In the genomic region with DNA sequence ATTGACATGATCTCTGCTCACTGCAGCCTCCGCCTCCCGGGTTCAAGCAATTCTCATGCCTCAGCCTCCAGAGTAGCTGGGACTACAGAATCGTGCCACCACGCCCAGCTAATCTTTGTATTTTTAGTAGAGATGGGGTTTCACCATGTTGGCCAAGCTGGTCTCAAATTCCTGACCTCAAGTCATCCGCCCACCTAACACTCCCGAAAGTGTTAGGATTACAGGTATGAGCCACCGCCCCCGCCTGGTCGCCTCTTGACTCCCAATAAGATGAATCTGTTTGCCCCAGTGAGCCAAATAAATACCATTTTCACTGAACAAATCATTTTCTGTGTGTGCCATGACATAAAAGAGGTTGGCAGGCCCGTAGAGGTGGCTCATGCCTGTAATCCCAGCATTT, we compare ENCODE assay signal across 8 cellular contexts. TPM values are rescaled to one million over a fixed set of nuclear protein-coding genes. Genes with fewer than 3 reads are reported as not detected.
DNase-seq lines count a peak whose midpoint lies in the region; ATAC-seq and TF ChIP-seq lines count a peak whose summit lies in the region.
"Not testable (repeated sequence)": the region's sequence is repeated elsewhere in the genome, so short reads cannot be mapped to it uniquely, and the experiment has no call there.
"Had no signal": no experiment of that assay in that cellular context is flagged by ENCODE, and none has a peak within 500 bp of the region (broad histone marks: within the 10 kb centered on the region; RNA-seq: fewer than 3 reads in every experiment).

No MANE protein-coding gene starts in this region.

- not testable (repeated sequence) for H2BK120ac ChIP-seq in IMR-90 (ENCODE audit: low read depth, low read length)

- H3K79me1 ChIP-seq in IMR-90 (ENCODE audit: low read depth in 1 of 2, low read length in 2 of 2): not testable (repeated sequence)

- H3K27ac ChIP-seq in IMR-90 (ENCODE audit: insufficient read depth, low read length): not testable (repeated sequence)
- H3K27ac ChIP-seq in SU-DHL-6 (ENCODE audit: low read depth, low read length): peak overlapping the region; percentile 91; the same call in 1 of the 2 replicates
- peak overlapping the region; percentile 86 for H3K27ac ChIP-seq in left ventricle myocardium inferior (replicated peaks)
- H3K27ac ChIP-seq in suprapubic skin: peak overlapping the region; percentile 26

- H3K14ac ChIP-seq in IMR-90 (replicated peaks; ENCODE audit: low read depth, low read length): not testable (repeated sequence)

- H3K9me2 ChIP-seq in SU-DHL-6 (replicated peaks; ENCODE audit: insufficient read depth, low read length): not testable (repeated sequence)

- not testable (repeated sequence) for H3K9me3 Mint-ChIP-seq in activated CD8-positive, alpha-beta memory T cell treated with anti-CD3 and anti-CD28 coated beads, Interleukin-2, amount 10 ng/mL, durations not matched to agents 7 days and 5 days (ENCODE audit: low read depth); dendritic cell treated with granulocyte-macrophage colony-stimulating factor and Interleukin-4, amounts not matched to agents 40 ng/mL and 50 ng/mL, for 4 days; naive B cell

- H2BK20ac ChIP-seq in IMR-90 (ENCODE audit: low read depth, low read length): not testable (repeated sequence)

- H2AFZ ChIP-seq in IMR-90 (replicated peaks; ENCODE audit: low read length, poor library complexity); SU-DHL-6 (ENCODE audit: low read depth, low read length, severe bottlenecking): not testable (repeated sequence)

- TF ChIP-seq POLR2A in IMR-90 (IDR thresholded peaks at IDR 0.05; ENCODE audit: low read depth, low read length); suprapubic skin (IDR thresholded peaks at IDR 0.05): not testable (repeated sequence)

- H2BK15ac ChIP-seq in IMR-90 (ENCODE audit: low read depth, low read length): not testable (repeated sequence)

- H3K18ac ChIP-seq in IMR-90 (ENCODE audit: low read depth, low read length): not testable (repeated sequence)

- TF ChIP-seq EP300 in suprapubic skin (IDR thresholded peaks at IDR 0.05): not testable (repeated sequence)

- H3K36me3 ChIP-seq in IMR-90 (ENCODE audit: control insufficient read depth, insufficient read depth, low read length); SU-DHL-6 (ENCODE audit: low read length); left ventricle myocardium inferior; suprapubic skin: not testable (repeated sequence)

- dilution Hi-C loops in IMR-90 (cut with HindIII; ENCODE audit: low sequenced_read_pairs, unreplicated experiment): not testable (repeated sequence)

- not testable (repeated sequence) for H4K91ac ChIP-seq in IMR-90 (ENCODE audit: insufficient read depth, low read depth, low read length)

- not testable (repeated sequence) for TF ChIP-seq CTCF in IMR-90 (conservative IDR thresholded peaks at IDR 0.05; ENCODE audit: low read depth, low read length); SU-DHL-6 (IDR thresholded peaks at IDR 0.05; ENCODE audit: insufficient read depth, low read length, poor library complexity, severe bottlenecking); left ventricle myocardium inferior (IDR thresholded peaks at IDR 0.05; ENCODE audit: borderline replicate concordance); suprapubic skin (IDR thresholded peaks at IDR 0.05)

- intact Hi-C loops in IMR-90 (cut with micrococcal nuclease); dendritic cell treated with granulocyte-macrophage colony-stimulating factor and Interleukin-4, amounts not matched to agents 40 ng/mL and 50 ng/mL, for 4 days (cut with micrococcal nuclease): not testable (repeated sequence)
- intact Hi-C loops in left ventricle myocardium inferior (cut with micrococcal nuclease): loop anchor here (5.0 kb wide), 1 partner anchor 77 kb away; the partner anchor contains the start of gene UNK

- not testable (repeated sequence) for H3K9me1 ChIP-seq in IMR-90 (ENCODE audit: insufficient read depth, low read length)

- not testable (repeated sequence) for TF ChIP-seq RAD21 in IMR-90 (IDR thresholded peaks at IDR 0.05; ENCODE audit: low read length)

- H3K4me3 ChIP-seq in IMR-90 (ENCODE audit: insufficient read depth, low read depth, low read length); SU-DHL-6 (ENCODE audit: insufficient read depth, low read length, poor library complexity, severe bottlenecking); left ventricle myocardium inferior; suprapubic skin: not testable (repeated sequence)

- H3K27me3 Mint-ChIP-seq in activated CD8-positive, alpha-beta memory T cell treated with anti-CD3 and anti-CD28 coated beads, Interleukin-2, amount 10 ng/mL, durations not matched to agents 7 days and 5 days; dendritic cell treated with granulocyte-macrophage colony-stimulating factor and Interleukin-4, amounts not matched to agents 40 ng/mL and 50 ng/mL, for 4 days; naive B cell: not testable (repeated sequence)

- not testable (repeated sequence) for H3K23ac ChIP-seq in IMR-90 (ENCODE audit: low read depth, low read length)

- not testable (repeated sequence) for H3K9me3 ChIP-seq in IMR-90 (ENCODE audit: control insufficient read depth, insufficient read depth, low read length); SU-DHL-6 (ENCODE audit: insufficient read depth, low read length); left ventricle myocardium inferior (replicated peaks); suprapubic skin

- not testable (repeated sequence) for H3K27me3 ChIP-seq in IMR-90 (ENCODE audit: control insufficient read depth, insufficient read depth, low read length); SU-DHL-6 (ENCODE audit: low read length); left ventricle myocardium inferior (ENCODE audit: low read depth); suprapubic skin

- not testable (repeated sequence) for H3K4me2 ChIP-seq in IMR-90 (ENCODE audit: low read depth, low read length); SU-DHL-6 (ENCODE audit: low read depth, low read length, poor library complexity, severe bottlenecking)

- H4K20me1 ChIP-seq in IMR-90 (ENCODE audit: insufficient read depth, low read length); SU-DHL-6 (ENCODE audit: low read depth, low read length): not testable (repeated sequence)

- no CpG with 5 or more reads among the region's 10 CpGs for WGBS in IMR-90 (ENCODE audit: extremely low coverage in 2 of 2, insufficient read length in 1 of 2), 2 experiments
- 91% methylated on average over 10 of the region's 10 CpGs for WGBS in suprapubic skin

- not testable (repeated sequence) for H3K79me2 ChIP-seq in SU-DHL-6 (ENCODE audit: insufficient read depth, low read length)

- not testable (repeated sequence) for ATAC-seq in IMR-90 (ENCODE audit: low read depth); activated CD8-positive, alpha-beta memory T cell treated with anti-CD3 and anti-CD28 coated beads, Interleukin-2, amount 10 ng/mL, durations not matched to agents 7 days and 5 days; naive B cell (ENCODE audit: low read depth in 2 of 2)

- CTCF ChIA-PET in IMR-90 (lab: Yijun Ruan, JAX): interaction anchor here (1.6 kb wide), 1 partner anchor 18 kb away, joined by 3 read pairs; no protein-coding TSS in a partner anchor
- CTCF ChIA-PET in activated CD8-positive, alpha-beta memory T cell treated with anti-CD3 and anti-CD28 coated beads, Interleukin-2, amount 10 ng/mL, durations not matched to agents 7 days and 5 days (lab: Charles Lee): interaction anchor here (0.9 to 12.8 kb wide), 13 partner anchors 8 to 226 kb away, joined by 3 to 175 read pairs (median 7); partner anchors contain the start of genes GALK1, MRPL38, SMIM5 and TRIM47

- POLR2A ChIA-PET in IMR-90 (lab: Charles Lee; ENCODE audit: unreplicated experiment): not testable (repeated sequence)

- in situ Hi-C loops in IMR-90 (cut with MboI; ENCODE audit: low sequenced_read_pairs): not testable (repeated sequence)

- H3K4me1 ChIP-seq in IMR-90 (ENCODE audit: control insufficient read depth, insufficient read depth, low read length): not testable (repeated sequence)
- H3K4me1 ChIP-seq in left ventricle myocardium inferior (peaks cover 46% of the 10 kb centered on the region), suprapubic skin (peaks cover 24% of the 10 kb centered on the region)

- H4K5ac ChIP-seq in IMR-90 (ENCODE audit: low read depth, low read length): not testable (repeated sequence)

- H3K36me3 Mint-ChIP-seq in activated CD8-positive, alpha-beta memory T cell treated with anti-CD3 and anti-CD28 coated beads, Interleukin-2, amount 10 ng/mL, durations not matched to agents 7 days and 5 days; dendritic cell treated with granulocyte-macrophage colony-stimulating factor and Interleukin-4, amounts not matched to agents 40 ng/mL and 50 ng/mL, for 4 days (ENCODE audit: low read depth); naive B cell: not testable (repeated sequence)

- not testable (repeated sequence) for H3K9ac ChIP-seq in IMR-90 (ENCODE audit: low read depth, low read length); SU-DHL-6 (ENCODE audit: low read length)

- not testable (repeated sequence) for H2BK5ac ChIP-seq in IMR-90 (ENCODE audit: low read depth, low read length, poor library complexity, severe bottlenecking)

- DNase-seq in IMR-90; activated CD8-positive, alpha-beta memory T cell treated with anti-CD3 and anti-CD28 coated beads, Interleukin-2, amount 10 ng/mL, durations not matched to agents 7 days and 5 days; left ventricle myocardium inferior; naive B cell; suprapubic skin (ENCODE audit: low spot score in 2 of 2): not testable (repeated sequence)

- peak overlapping the region; percentile 45 for H3K27ac Mint-ChIP-seq in activated CD8-positive, alpha-beta memory T cell treated with anti-CD3 and anti-CD28 coated beads, Interleukin-2, amount 10 ng/mL, durations not matched to agents 7 days and 5 days
- peak overlapping the region; percentile 82 for H3K27ac Mint-ChIP-seq in dendritic cell treated with granulocyte-macrophage colony-stimulating factor and Interleukin-4, amounts not matched to agents 40 ng/mL and 50 ng/mL, for 4 days
- peak overlapping the region in 3 of 6 donors; percentile 75 to 88 (median 81) for H3K27ac Mint-ChIP-seq in naive B cell

- peaks cover 23% of the 10 kb centered on the region for H3F3A ChIP-seq in SU-DHL-6 (ENCODE audit: insufficient read depth)

- BruUV-seq in IMR-90 (replicated peaks; lab: Mats Ljungman, UMichigan): not testable (repeated sequence)

- H3K4ac ChIP-seq in IMR-90 (ENCODE audit: low read depth, low read length): not testable (repeated sequence)

- not testable (repeated sequence) for H2AK5ac ChIP-seq in IMR-90 (ENCODE audit: low read depth, low read length)

- H3K56ac ChIP-seq in IMR-90 (ENCODE audit: extremely low read depth, insufficient read depth, low read length): not testable (repeated sequence)

- H3K4me1 Mint-ChIP-seq in activated CD8-positive, alpha-beta memory T cell treated with anti-CD3 and anti-CD28 coated beads, Interleukin-2, amount 10 ng/mL, durations not matched to agents 7 days and 5 days: peaks cover 33% of the 10 kb centered on the region
- H3K4me1 Mint-ChIP-seq in dendritic cell treated with granulocyte-macrophage colony-stimulating factor and Interleukin-4, amounts not matched to agents 40 ng/mL and 50 ng/mL, for 4 days (ENCODE audit: low read depth): peaks cover 36% of the 10 kb centered on the region
- peaks cover 18 to 50% (median 32%) of the 10 kb centered on the region in 3 donors for H3K4me1 Mint-ChIP-seq in naive B cell

- not testable (repeated sequence) for H3K4me3 Mint-ChIP-seq in activated CD8-positive, alpha-beta memory T cell treated with anti-CD3 and anti-CD28 coated beads, Interleukin-2, amount 10 ng/mL, durations not matched to agents 7 days and 5 days; dendritic cell treated with granulocyte-macrophage colony-stimulating factor and Interleukin-4, amounts not matched to agents 40 ng/mL and 50 ng/mL, for 4 days
- peak overlapping the region in 5 of 8 donors; percentile 24 to 85 (median 52) for H3K4me3 Mint-ChIP-seq in naive B cell

- H4K8ac ChIP-seq in IMR-90 (ENCODE audit: low read depth in 2 of 2, low read length in 2 of 2): not testable (repeated sequence)

- peak overlapping the region; percentile 61 for H2AK9ac ChIP-seq in IMR-90 (replicated peaks; ENCODE audit: low read depth, low read length, poor library complexity)

RNA-seq across cellular contexts. Expression of gene WBP2, which starts 4.2 kb away (rescaled TPM):
- total RNA-seq in IMR-90 (2012; rRNA removed): 7.8 and 9.0 TPM in 2 replicates
- polyA plus RNA-seq in IMR-90 (2012; rRNA removed): 35.5 and 36.7 TPM in 2 replicates
- 28.5 and 41.3 TPM in 2 replicates for polyA plus RNA-seq in IMR-90 (2012; cell fraction: cytosol; rRNA removed)
- 54.3 and 84.4 TPM in 2 replicates for polyA plus RNA-seq in IMR-90 (2012; cell fraction: nucleus; rRNA removed; ENCODE audit: low replicate concordance)
- 10 to 100 TPM; 71.3 to 79.1 TPM for total RNA-seq in activated CD8-positive, alpha-beta memory T cell treated with anti-CD3 and anti-CD28 coated beads, Interleukin-2, amount 10 ng/mL, durations not matched to agents 7 days and 5 days
- total RNA-seq in left ventricle myocardium inferior: 144 TPM
- 100 to 1,000 TPM in 2 of 6 donors, 10 to 100 TPM in 4; 73.4 to 134 (median 87.6) TPM for polyA plus RNA-seq in naive B cell (ENCODE audit: low read depth in 6 of 6)
- 10 to 100 TPM; 64.9 to 99.4 (median 76.9) TPM for total RNA-seq in suprapubic skin

RNA-seq across cellular contexts. Expression of gene UNC13D, which starts 15.2 kb away (rescaled TPM):
- total RNA-seq in IMR-90 (2012; rRNA removed) (under 0.01 TPM in 1 of 2 replicates, not detected in the other), left ventricle myocardium inferior (13.3 TPM), suprapubic skin (10 to 100 TPM in 1 of 4 donors, 1 to 10 TPM in 3; 5.2 to 21.0 (median 7.2) TPM)
- polyA plus RNA-seq in IMR-90 (2012; rRNA removed) (0.31 and 0.52 TPM in 2 replicates), naive B cell (ENCODE audit: low read depth in 6 of 6) (10 to 100 TPM; 11.5 to 31.5 (median 20.5) TPM)
- polyA plus RNA-seq in IMR-90 (2012; cell fraction: cytosol; rRNA removed): 0.14 and 1.0 TPM in 2 replicates
- polyA plus RNA-seq in IMR-90 (2012; cell fraction: nucleus; rRNA removed; ENCODE audit: low replicate concordance): 2.1 and 4.2 TPM in 2 replicates
- 100 to 1,000 TPM; 212 to 218 TPM for total RNA-seq in activated CD8-positive, alpha-beta memory T cell treated with anti-CD3 and anti-CD28 coated beads, Interleukin-2, amount 10 ng/mL, durations not matched to agents 7 days and 5 days
- total RNA-seq: RPMI7951 had no signal

RNA-seq across cellular contexts. Expression of gene TRIM47, which starts 19.0 kb away (rescaled TPM):
- 1.4 TPM in 2 replicates for total RNA-seq in IMR-90 (2012; rRNA removed)
- 7.2 and 7.5 TPM in 2 replicates for polyA plus RNA-seq in IMR-90 (2012; rRNA removed)
- 5.0 and 7.5 TPM in 2 replicates for polyA plus RNA-seq in IMR-90 (2012; cell fraction: cytosol; rRNA removed)
- 9.3 and 15.7 TPM in 2 replicates for polyA plus RNA-seq in IMR-90 (2012; cell fraction: nucleus; rRNA removed; ENCODE audit: low replicate concordance)
- total RNA-seq in activated CD8-positive, alpha-beta memory T cell treated with anti-CD3 and anti-CD28 coated beads, Interleukin-2, amount 10 ng/mL, durations not matched to agents 7 days and 5 days: 10 to 100 TPM; 13.4 to 24.3 TPM
- total RNA-seq in left ventricle myocardium inferior: 27.5 TPM
- 1 to 10 TPM in 3 of 6 donors, under 1 TPM in 2, not detected in 1; 0.97 to 2.2 (median 1.7) TPM for polyA plus RNA-seq in naive B cell (ENCODE audit: low read depth in 6 of 6)
- 10 to 100 TPM; 22.8 to 43.1 (median 27.7) TPM for total RNA-seq in suprapubic skin

RNA-seq across cellular contexts. Expression of gene TRIM65, which starts 37.4 kb away (rescaled TPM):
- total RNA-seq in IMR-90 (2012; rRNA removed) (7.9 and 8.1 TPM in 2 replicates), left ventricle myocardium inferior (10.2 TPM), suprapubic skin (10 to 100 TPM; 22.5 to 44.6 (median 32.1) TPM)
- polyA plus RNA-seq in IMR-90 (2012; rRNA removed) (10.6 and 10.8 TPM in 2 replicates), naive B cell (ENCODE audit: low read depth in 6 of 6) (10 to 100 TPM; 15.4 to 33.0 (median 23.4) TPM)
- 5.7 and 8.8 TPM in 2 replicates for polyA plus RNA-seq in IMR-90 (2012; cell fraction: cytosol; rRNA removed)
- polyA plus RNA-seq in IMR-90 (2012; cell fraction: nucleus; rRNA removed; ENCODE audit: low replicate concordance): 17.0 and 21.9 TPM in 2 replicates
- 10 to 100 TPM; 33.3 to 33.6 TPM for total RNA-seq in activated CD8-positive, alpha-beta memory T cell treated with anti-CD3 and anti-CD28 coated beads, Interleukin-2, amount 10 ng/mL, durations not matched to agents 7 days and 5 days

RNA-seq across cellular contexts. Expression of gene MRPL38, which starts 45.3 kb away (rescaled TPM):
- total RNA-seq in IMR-90 (2012; rRNA removed) (13.3 and 15.3 TPM in 2 replicates), left ventricle myocardium inferior (104 TPM), suprapubic skin (100 to 1,000 TPM in 1 of 4 donors, 10 to 100 TPM in 3; 41.7 to 113 (median 50.2) TPM)
- polyA plus RNA-seq in IMR-90 (2012; rRNA removed) (42.5 and 55.5 TPM in 2 replicates), naive B cell (ENCODE audit: low read depth in 6 of 6) (10 to 100 TPM; 47.3 to 68.8 (median 59.7) TPM)
- polyA plus RNA-seq in IMR-90 (2012; cell fraction: cytosol; rRNA removed): 44.8 and 51.3 TPM in 2 replicates
- polyA plus RNA-seq in IMR-90 (2012; cell fraction: nucleus; rRNA removed; ENCODE audit: low replicate concordance): 108 and 241 TPM in 2 replicates
- 100 to 1,000 TPM; 115 to 139 TPM for total RNA-seq in activated CD8-positive, alpha-beta memory T cell treated with anti-CD3 and anti-CD28 coated beads, Interleukin-2, amount 10 ng/mL, durations not matched to agents 7 days and 5 days

Comparison
In these comparisons a context has a peak if more than half of its experiments do, and no peak if none do; other contexts are left out.
1. RNA of gene UNC13D, which starts 15.2 kb away (total RNA-seq): 212 to 218 TPM in activated CD8-positive, alpha-beta memory T cell treated with anti-CD3 and anti-CD28 coated beads, Interleukin-2, amount 10 ng/mL, durations not matched to agents 7 days and 5 days; 13.3 TPM in left ventricle myocardium inferior (single experiment), 5.2 to 21.0 TPM in suprapubic skin and under 0.01 TPM in IMR-90; every median in the first group is over 4 times any median in the second.